1 cellular context compared by ENCODE assay signal in genomic region chr3:156098437-156099035, GRCh38.
TF ChIP-seq lines count a peak whose summit lies in the region.

No MANE protein-coding gene starts in this region.

TF ChIP-seq in WTC11, 78 proteins besides CTCF, POLR2A, EP300 and RAD21 (continued from another document):
- TF ChIP-seq, protein P1, sequence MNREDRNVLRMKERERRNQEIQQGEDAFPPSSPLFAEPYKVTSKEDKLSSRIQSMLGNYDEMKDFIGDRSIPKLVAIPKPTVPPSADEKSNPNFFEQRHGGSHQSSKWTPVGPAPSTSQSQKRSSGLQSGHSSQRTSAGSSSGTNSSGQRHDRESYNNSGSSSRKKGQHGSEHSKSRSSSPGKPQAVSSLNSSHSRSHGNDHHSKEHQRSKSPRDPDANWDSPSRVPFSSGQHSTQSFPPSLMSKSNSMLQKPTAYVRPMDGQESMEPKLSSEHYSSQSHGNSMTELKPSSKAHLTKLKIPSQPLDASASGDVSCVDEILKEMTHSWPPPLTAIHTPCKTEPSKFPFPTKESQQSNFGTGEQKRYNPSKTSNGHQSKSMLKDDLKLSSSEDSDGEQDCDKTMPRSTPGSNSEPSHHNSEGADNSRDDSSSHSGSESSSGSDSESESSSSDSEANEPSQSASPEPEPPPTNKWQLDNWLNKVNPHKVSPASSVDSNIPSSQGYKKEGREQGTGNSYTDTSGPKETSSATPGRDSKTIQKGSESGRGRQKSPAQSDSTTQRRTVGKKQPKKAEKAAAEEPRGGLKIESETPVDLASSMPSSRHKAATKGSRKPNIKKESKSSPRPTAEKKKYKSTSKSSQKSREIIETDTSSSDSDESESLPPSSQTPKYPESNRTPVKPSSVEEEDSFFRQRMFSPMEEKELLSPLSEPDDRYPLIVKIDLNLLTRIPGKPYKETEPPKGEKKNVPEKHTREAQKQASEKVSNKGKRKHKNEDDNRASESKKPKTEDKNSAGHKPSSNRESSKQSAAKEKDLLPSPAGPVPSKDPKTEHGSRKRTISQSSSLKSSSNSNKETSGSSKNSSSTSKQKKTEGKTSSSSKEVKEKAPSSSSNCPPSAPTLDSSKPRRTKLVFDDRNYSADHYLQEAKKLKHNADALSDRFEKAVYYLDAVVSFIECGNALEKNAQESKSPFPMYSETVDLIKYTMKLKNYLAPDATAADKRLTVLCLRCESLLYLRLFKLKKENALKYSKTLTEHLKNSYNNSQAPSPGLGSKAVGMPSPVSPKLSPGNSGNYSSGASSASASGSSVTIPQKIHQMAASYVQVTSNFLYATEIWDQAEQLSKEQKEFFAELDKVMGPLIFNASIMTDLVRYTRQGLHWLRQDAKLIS (CRISPR knock-in tag; IDR thresholded peaks at IDR 0.05; ENCODE audit: borderline replicate concordance): no peak
- TF ChIP-seq ATF1 (CRISPR knock-in tag; IDR thresholded peaks at IDR 0.05): no peak
- no peak for TF ChIP-seq FOXK1 (CRISPR knock-in tag; IDR thresholded peaks at IDR 0.05)
